Comparison of ENCODE assay signal across 9 cellular contexts in the genomic region with DNA sequence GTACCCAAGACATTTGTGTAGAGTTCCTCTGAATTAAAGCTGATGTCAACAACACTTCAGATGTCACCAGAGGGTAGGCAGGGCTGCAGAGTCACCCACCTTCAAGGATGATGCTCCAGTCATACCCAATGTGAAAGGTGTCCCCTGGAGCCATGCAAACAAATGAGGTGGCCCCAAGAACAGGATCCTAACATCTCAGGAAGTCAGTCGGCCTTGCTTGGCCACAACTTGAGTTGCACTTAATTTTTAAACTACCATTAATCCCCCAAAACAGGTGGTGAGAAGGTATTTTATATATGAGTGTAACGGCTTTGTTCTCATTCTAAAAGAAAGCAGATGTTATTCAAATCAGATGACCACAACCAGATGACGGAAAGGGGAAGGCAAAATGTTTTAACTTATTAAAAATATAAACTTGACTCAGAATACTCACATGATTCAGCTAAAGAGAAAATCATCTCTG. TPM values are rescaled to one million over a fixed set of nuclear protein-coding genes. Genes with fewer than 3 reads are reported as not detected.
DNase-seq lines count a peak whose midpoint lies in the region; ATAC-seq and TF ChIP-seq lines count a peak whose summit lies in the region.
"Had no signal": no experiment of that assay in that cellular context is flagged by ENCODE, and none has a peak within 500 bp of the region (broad histone marks: within the 10 kb centered on the region; RNA-seq: fewer than 3 reads in every experiment).

No MANE protein-coding gene starts in this region.

- H3K27me3 Mint-ChIP-seq in activated T-helper 17 cell treated with anti-CD3 and anti-CD28 coated beads, Interleukin-2, amount 50 U/mL, for 72 hours, result no peaks in the 10 kb centered on the region

- DNase-seq in GM10266 (ENCODE audit: extremely low spot score), result peak; percentile 77
- DNase-seq in H4 (ENCODE audit: low spot score), result no peak
- DNase-seq in ACHN, result no peak
- no peak for DNase-seq in activated gamma-delta T cell (lab: John Stamatoyannopoulos, UW)
- no peak for DNase-seq in NCI-H446 treated with DMSO at 0.1 percent for 48 hours (lab: John Stamatoyannopoulos, UW)

- H3K36me3 Mint-ChIP-seq in activated T-helper 17 cell treated with anti-CD3 and anti-CD28 coated beads, Interleukin-2, amount 50 U/mL, for 72 hours (ENCODE audit: low read depth), result peaks cover 15% of the 10 kb centered on the region

- TF ChIP-seq CTCF in GM10266 (IDR thresholded peaks at IDR 0.05; ENCODE audit: control insufficient read depth, insufficient read depth, low read depth, missing control alignments), result no peak

- no peaks in the 10 kb centered on the region for H3K9me3 Mint-ChIP-seq in activated T-helper 17 cell treated with anti-CD3 and anti-CD28 coated beads, Interleukin-2, amount 50 U/mL, for 72 hours

- H3K4me3 Mint-ChIP-seq in activated T-helper 17 cell treated with anti-CD3 and anti-CD28 coated beads, Interleukin-2, amount 50 U/mL, for 72 hours, result peak overlapping the region; percentile 88

- peak overlapping the region; percentile 97 for H3K27ac Mint-ChIP-seq in activated T-helper 17 cell treated with anti-CD3 and anti-CD28 coated beads, Interleukin-2, amount 50 U/mL, for 72 hours

- ATAC-seq in GM19452 (IDR thresholded peaks at IDR 0.05; ENCODE audit: unreplicated experiment) (peak; percentile 61), HG03196 (IDR thresholded peaks at IDR 0.05; ENCODE audit: unreplicated experiment) (peak; percentile 56)
- ATAC-seq in activated T-helper 17 cell treated with anti-CD3 and anti-CD28 coated beads, Interleukin-2, amount 50 U/mL, for 72 hours (replicated peaks), result peak; percentile 73

- in situ Hi-C loops in ACHN (cut with HindIII; ENCODE audit: low pct_ligation_motif_present, low pct_unique_long_range_greater_than_20kb, low sequenced_read_pairs), result no loop called here

- H3K4me1 Mint-ChIP-seq in activated T-helper 17 cell treated with anti-CD3 and anti-CD28 coated beads, Interleukin-2, amount 50 U/mL, for 72 hours, result peaks cover 43% of the 10 kb centered on the region

RNA-seq across cellular contexts. Expression of gene SERPINB1, which starts 21.1 kb away (rescaled TPM):
- total RNA-seq in activated T-helper 17 cell treated with anti-CD3 and anti-CD28 coated beads, Interleukin-2, amount 50 U/mL, for 72 hours, result 10 to 100 TPM; 33.4 to 67.8 TPM
- 26.9 and 38.9 TPM in 2 replicates for total RNA-seq in H4 (2014; rRNA removed; shearing (Covaris generic))

RNA-seq across cellular contexts. Expression of gene SERPINB9, which starts 40.4 kb away (rescaled TPM):
- 10 to 100 TPM; 11.2 to 66.1 TPM for total RNA-seq in activated T-helper 17 cell treated with anti-CD3 and anti-CD28 coated beads, Interleukin-2, amount 50 U/mL, for 72 hours
- total RNA-seq in H4 (2014; rRNA removed; shearing (Covaris generic)), result not detected in 2 replicates
- total RNA-seq: SK-MEL-5 had no signal

Comparison
In these comparisons a context has a peak if more than half of its experiments do, and no peak if none do; other contexts are left out.
1. RNA of gene SERPINB9, which starts 40.4 kb away (total RNA-seq): 11.2 to 66.1 TPM in activated T-helper 17 cell treated with anti-CD3 and anti-CD28 coated beads, Interleukin-2, amount 50 U/mL, for 72 hours; not detected in H4; every median in the first group is over 10 times any median in the second.
2. Peak in every context shown above with its lines, with median percentiles within 50 percentile points of each other: ATAC-seq.